1 cellular context compared by ENCODE assay signal in genomic region chr2:241312082-241312481, GRCh38.
TF ChIP-seq lines count a peak whose summit lies in the region.

No MANE protein-coding gene starts in this region.

TF ChIP-seq in IMR-90, 13 proteins besides CTCF, POLR2A, EP300 and RAD21 (continued from another document):
- TF ChIP-seq ELK1 (IDR thresholded peaks at IDR 0.05; ENCODE audit: borderline replicate concordance, low read depth, low read length) (no peak), MAZ (IDR thresholded peaks at IDR 0.05; ENCODE audit: borderline replicate concordance, low read depth, low read length) (no peak), RFX5 (IDR thresholded peaks at IDR 0.05; ENCODE audit: low read depth, low read length) (no peak), MXI1 (IDR thresholded peaks at IDR 0.05; ENCODE audit: borderline replicate concordance, low read depth, low read length) (no peak), RCOR1 (IDR thresholded peaks at IDR 0.05; ENCODE audit: insufficient replicate concordance, low read length) (no peak), BHLHE40 (IDR thresholded peaks at IDR 0.05; ENCODE audit: low read depth, low read length) (no peak), CHD1 (IDR thresholded peaks at IDR 0.05; ENCODE audit: low read depth, low read length) (no peak), CEBPB (IDR thresholded peaks at IDR 0.05; ENCODE audit: low read depth, low read length) (no peak), SMC3 (IDR thresholded peaks at IDR 0.05; ENCODE audit: low read depth, low read length) (no peak), FOS (IDR thresholded peaks at IDR 0.05; ENCODE audit: low read depth, low read length) (no peak)
